In the genomic region with DNA sequence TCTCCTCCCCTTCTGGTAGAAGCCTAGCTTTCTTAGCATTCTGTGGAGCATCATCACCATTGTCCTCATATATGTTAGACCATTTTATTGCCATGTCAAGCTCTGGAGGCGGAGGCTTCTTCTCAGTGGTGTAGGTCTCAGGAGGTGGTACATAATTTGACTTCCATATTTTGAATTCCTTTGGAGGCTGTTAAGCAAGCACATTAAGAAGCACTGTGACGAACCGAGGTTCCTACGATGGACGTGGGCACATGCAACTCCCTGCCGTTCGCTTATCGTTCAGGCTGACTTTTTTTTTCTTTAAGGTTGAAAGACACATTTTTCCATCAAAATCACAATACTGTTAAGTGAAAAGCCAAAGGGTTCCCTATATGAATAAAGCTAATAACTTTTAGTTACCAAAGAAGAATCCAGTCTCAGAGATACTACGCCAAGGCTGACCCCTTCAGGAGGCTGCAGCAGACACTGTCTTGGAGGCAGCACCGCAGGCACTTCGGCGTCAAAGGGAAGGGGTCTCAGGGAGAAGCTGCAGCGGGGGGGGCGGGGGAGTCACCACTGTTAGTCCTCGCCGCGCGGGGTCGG, we compare ENCODE assay signal across 8 cellular contexts. TPM values are rescaled to one million over a fixed set of nuclear protein-coding genes. Genes with fewer than 3 reads are reported as not detected.
DNase-seq lines count a peak whose midpoint lies in the region; ATAC-seq, FAIRE-seq and TF ChIP-seq lines count a peak whose summit lies in the region.

No MANE protein-coding gene starts in this region.

- peaks cover 44% of the 10 kb centered on the region for H3K79me2 ChIP-seq in DOHH2 (ENCODE audit: control insufficient read depth, low read length)
- H3K79me2 ChIP-seq in PC-9 (ENCODE audit: low read depth) = peaks cover 42% of the 10 kb centered on the region

- no TSS peak for BruUV-seq in PC-9 (replicated peaks; lab: Mats Ljungman, UMichigan)

- H4K20me1 ChIP-seq in DOHH2 (ENCODE audit: control insufficient read depth, insufficient read depth, low read depth, low read length) = no peaks in the 10 kb centered on the region
- H4K20me1 ChIP-seq in PC-9 (ENCODE audit: insufficient read depth) = peaks cover 14% of the 10 kb centered on the region

- H2AFZ ChIP-seq in PC-9 = no peak overlapping the region

- H3K4me3 ChIP-seq in DOHH2 (ENCODE audit: low read length) (peak overlapping the region; percentile 87), PC-9 (peak overlapping the region; percentile 82), pancreas (peak overlapping the region; percentile 78 to 90 (median 78))

- no peak for TF ChIP-seq POLR2A in erythroblast (IDR thresholded peaks at IDR 0.05; ENCODE audit: low read length)

- WGBS in pancreas, 2 donors = 2 to 3% methylated on average over 19 of the region's 19 CpGs

- intact Hi-C loops in PC-9 (cut with micrococcal nuclease; ENCODE audit: unreplicated experiment) (loop anchor here (1.0 kb wide), 2 partner anchors 149 to 313 kb away; no protein-coding TSS in a partner anchor), pancreas (cut with DNase I) (loop anchor here in 2 of 3 donors (5.0 to 10.0 kb wide), 3 partner anchors 54 to 314 kb away; a partner anchor contains a TSS)

- H3K9me3 ChIP-seq in DOHH2 (ENCODE audit: control insufficient read depth, insufficient read depth, low read length) = no peaks in the 10 kb centered on the region
- peaks cover 4% of the 10 kb centered on the region; the same call in 1 of the 2 replicates for H3K9me3 ChIP-seq in PC-9 (ENCODE audit: insufficient read depth, low read depth)
- H3K9me3 ChIP-seq in pancreas = no peaks in the 10 kb centered on the region

- H3K4me1 ChIP-seq in DOHH2 (ENCODE audit: control insufficient read depth, low read length) (peaks cover 19% of the 10 kb centered on the region), PC-9 (replicated peaks; ENCODE audit: insufficient read depth) (peaks cover 16% of the 10 kb centered on the region), pancreas (peaks cover 30 to 37% (median 31%) of the 10 kb centered on the region in 3 donors)

- H3K36me3 ChIP-seq in DOHH2 (ENCODE audit: control insufficient read depth, low read length) (peaks cover 48% of the 10 kb centered on the region), PC-9 (ENCODE audit: low read depth) (peaks cover 31% of the 10 kb centered on the region), pancreas (no peaks in the 10 kb centered on the region)

- no peaks in the 10 kb centered on the region for H3K27me3 ChIP-seq in DOHH2 (ENCODE audit: control insufficient read depth, low read length)
- H3K27me3 ChIP-seq in PC-9 (ENCODE audit: insufficient read depth, low read depth) = no peaks in the 10 kb centered on the region
- H3K27me3 ChIP-seq in pancreas = no peaks in the 10 kb centered on the region

- no peak for FAIRE-seq in pancreas (lab: Jason Lieb, UNC)

- TF ChIP-seq CTCF in DOHH2 (IDR thresholded peaks at IDR 0.05; ENCODE audit: low read depth, low read length, poor library complexity, severe bottlenecking) = no peak
- no peak for TF ChIP-seq CTCF in PC-9 (conservative IDR thresholded peaks at IDR 0.05)
- no peak for TF ChIP-seq CTCF in pancreas (IDR thresholded peaks at IDR 0.05)

- peak overlapping the region; percentile 86 for H3K4me2 ChIP-seq in DOHH2 (ENCODE audit: low read length)
- peak overlapping the region; percentile 86 for H3K4me2 ChIP-seq in PC-9

- DNase-seq in PC-9 (no peak), erythroblast (lab: John Stamatoyannopoulos, UW) (peak; percentile 24 to 37), pancreas (no peak), HuH-7.5 (ENCODE audit: low spot score) (no peak), NCI-H2196 (lab: John Stamatoyannopoulos, UW; ENCODE audit: unreplicated experiment) (no peak), SKM-1 (lab: John Stamatoyannopoulos, UW; ENCODE audit: unreplicated experiment) (no peak)

- H3F3A ChIP-seq in DOHH2 (ENCODE audit: control insufficient read depth, insufficient read depth) (no peaks in the 10 kb centered on the region; the same call in 1 of the 2 replicates), PC-9 (ENCODE audit: insufficient read depth, low read depth) (peaks cover 44% of the 10 kb centered on the region)

- no peaks in the 10 kb centered on the region for H3K9me2 ChIP-seq in DOHH2 (replicated peaks; ENCODE audit: control insufficient read depth, low read length)
- H3K9me2 ChIP-seq in PC-9 (ENCODE audit: insufficient read depth) = no peaks in the 10 kb centered on the region

- H3K27ac ChIP-seq in DOHH2 (ENCODE audit: low read depth, low read length) = no peak overlapping the region
- H3K27ac ChIP-seq in PC-9 = no peak overlapping the region
- no peak overlapping the region for H3K27ac ChIP-seq in pancreas

- peak in 3 of 4 donors; percentile 4 to 15 (median 4) for ATAC-seq in pancreas
- ATAC-seq in HG02884 (IDR thresholded peaks at IDR 0.05; ENCODE audit: unreplicated experiment) = no peak

- CTCF ChIA-PET in PC-9 (lab: Charles Lee) = interaction anchor here (0.5 to 2.0 kb wide), 7 partner anchors 14 to 745 kb away, joined by 3 to 9 read pairs (median 5); no protein-coding TSS in a partner anchor

- POLR2A ChIA-PET in PC-9 (lab: Charles Lee; ENCODE audit: unreplicated experiment) = interaction anchor here (0.6 kb wide), 1 partner anchor 29 kb away, joined by 3 read pairs; no protein-coding TSS in a partner anchor

RNA-seq across cellular contexts. Expression of a gene that starts 0.8 kb away (rescaled TPM):
- total RNA-seq in PC-9 (2021) (20.7 and 23.3 TPM in 2 replicates), pancreas (10 to 100 TPM in 2 of 6 donors, 1 to 10 TPM in 4; 8.0 to 12.8 (median 9.7) TPM)
- 10 to 100 TPM; 14.0 to 16.7 TPM for polyA plus RNA-seq in pancreas

RNA-seq across cellular contexts. Expression of a gene that starts 17.8 kb away (rescaled TPM):
- 30.4 and 32.0 TPM in 2 replicates for total RNA-seq in PC-9 (2021)
- 10 to 100 TPM in 2 of 6 donors, 1 to 10 TPM in 4; 6.3 to 16.9 (median 8.5) TPM for total RNA-seq in pancreas
- 1 to 10 TPM; 3.2 to 4.6 TPM for polyA plus RNA-seq in pancreas

RNA-seq across cellular contexts. Expression of a gene that starts 57.8 kb away (rescaled TPM):
- total RNA-seq in PC-9 (2021) = 8.9 and 10.3 TPM in 2 replicates
- total RNA-seq in pancreas = 1 to 10 TPM; 4.9 to 6.6 (median 5.5) TPM
- 1 to 10 TPM; 1.3 to 1.6 TPM for polyA plus RNA-seq in pancreas

Comparison
In these comparisons a context has a peak if more than half of its experiments do, and no peak if none do; other contexts are left out.
1. DNase-seq: peak in erythroblast (2 of 2); none in PC-9 (0 of 2), pancreas (0 of 6), HuH-7.5 (single experiment), NCI-H2196 (single experiment) and SKM-1 (single experiment).
2. Peak in every context shown above with its lines, with median percentiles within 50 percentile points of each other: H3K4me3 ChIP-seq.